In genomic region chr9:93575706-93576295, GRCh38 we compare ENCODE assay signal across 8 cellular contexts. TPM values are rescaled to one million over a fixed set of nuclear protein-coding genes. Genes with fewer than 3 reads are reported as not detected.
A peak's percentile ranks its signal among the peaks of the same experiment; 100 is the strongest.
DNase-seq lines count a peak whose midpoint lies in the region; ATAC-seq and TF ChIP-seq lines count a peak whose summit lies in the region.

No MANE protein-coding gene starts in this region.

- ATAC-seq in HG02678 (IDR thresholded peaks at IDR 0.05; ENCODE audit: unreplicated experiment) (peak; percentile 46), omental fat pad (ENCODE audit: low FRiP score) (peak; percentile 37), HG03139 (IDR thresholded peaks at IDR 0.05; ENCODE audit: unreplicated experiment) (no peak)

- no peak for TF ChIP-seq CTCF in omental fat pad (IDR thresholded peaks at IDR 0.05)

- DNase-seq in GDM1 (lab: John Stamatoyannopoulos, UW) (peak; percentile 48), RPMI7951 (ENCODE audit: low read depth) (peak; percentile 28), activated gamma-delta T cell (lab: John Stamatoyannopoulos, UW) (peak; percentile 31), globus pallidus (ENCODE audit: low spot score) (peak; percentile 46), omental fat pad (ENCODE audit: low spot score) (peak; percentile 42), ureter (ENCODE audit: low spot score) (peak; percentile 62)

RNA-seq across cellular contexts. Expression of gene PHF2, which starts 0.6 kb away (rescaled TPM):
- total RNA-seq in RPMI7951 (2014; rRNA removed; shearing (Covaris generic)) = 4.4 and 6.5 TPM in 2 replicates
- total RNA-seq in omental fat pad (10 to 100 TPM; 15.8 to 24.5 (median 20.4) TPM), ureter (34.6 TPM)
